ENCODE assay signal across 2 cellular contexts in genomic region chr6:50007821-50008220, GRCh38.
A peak's percentile ranks its signal among the peaks of the same experiment; 100 is the strongest.
TF ChIP-seq lines count a peak whose summit lies in the region.

No MANE protein-coding gene starts in this region.

TF ChIP-seq in HCT116, 20 proteins besides CTCF, POLR2A, EP300 and RAD21:
- TF ChIP-seq CEBPB (IDR thresholded peaks at IDR 0.05; ENCODE audit: low read depth) (peak; percentile 39; the same call in 1 of the 2 replicates), FOSL1 (IDR thresholded peaks at IDR 0.05; ENCODE audit: low read depth) (peak; percentile 52; the same call in 1 of the 2 replicates), CBX3 (IDR thresholded peaks at IDR 0.05; ENCODE audit: low read depth) (no peak)

TF ChIP-seq in SK-N-SH, 30 proteins besides CTCF, POLR2A, EP300 and RAD21:
- TF ChIP-seq POLR2AphosphoS5 (IDR thresholded peaks at IDR 0.05; ENCODE audit: low read depth, low read length) = no peak
- TF ChIP-seq FOSL2 (IDR thresholded peaks at IDR 0.05; ENCODE audit: borderline replicate concordance, low read depth) = peak; percentile 65
- TF ChIP-seq RXRA (IDR thresholded peaks at IDR 0.05; ENCODE audit: borderline replicate concordance, low read depth) = no peak
- peak; percentile 25 for TF ChIP-seq JUND (IDR thresholded peaks at IDR 0.05)
